ENCODE assay signal across 15 cellular contexts in the genomic region with DNA sequence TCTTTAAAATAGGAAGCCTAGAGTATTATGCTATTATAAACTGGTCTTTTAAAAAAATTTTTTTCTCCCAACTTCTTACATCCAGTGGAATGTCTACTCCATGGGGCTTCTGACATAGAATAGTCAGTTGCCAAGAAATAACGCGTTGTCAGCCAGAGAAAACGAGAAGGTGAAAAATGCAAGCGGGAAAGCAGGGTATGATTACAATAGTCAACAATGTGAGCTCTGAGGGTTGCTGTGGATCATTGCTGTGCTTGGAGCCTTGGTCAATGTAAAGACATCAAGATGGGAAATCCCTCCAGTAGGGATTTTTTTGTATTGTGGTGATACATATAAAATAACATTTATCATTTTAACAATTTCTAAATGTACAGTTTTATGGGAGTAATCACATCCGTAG. TPM values are rescaled to one million over a fixed set of nuclear protein-coding genes. Genes with fewer than 3 reads are reported as not detected.
DNase-seq lines count a peak whose midpoint lies in the region; ATAC-seq and TF ChIP-seq lines count a peak whose summit lies in the region.
"Had no signal": no experiment of that assay in that cellular context is flagged by ENCODE, and none has a peak within 500 bp of the region (broad histone marks: within the 10 kb centered on the region; RNA-seq: fewer than 3 reads in every experiment).

No MANE protein-coding gene starts in this region.

- POLR2A ChIA-PET in SK-N-SH (lab: Yijun Ruan, JAX) = no interaction called here

- H3K36me3 ChIP-seq in SK-N-SH (replicated peaks in 1 of 2; ENCODE audit: control insufficient read depth in 1 of 2, insufficient read depth in 2 of 2, low read length in 1 of 2) (no peaks in the 10 kb centered on the region), smooth muscle cell (ENCODE audit: low read depth) (no peaks in the 10 kb centered on the region), left lung (no peaks in the 10 kb centered on the region)
- H3K36me3 ChIP-seq: BE2C had no signal

- CTCF ChIA-PET in SK-N-SH (lab: Yijun Ruan, JAX) = interaction anchor here (0.9 to 1.1 kb wide), 2 partner anchors 51 to 171 kb away, joined by 3 read pairs; no protein-coding TSS in a partner anchor

- H3K27me3 ChIP-seq in SK-N-SH (ENCODE audit: insufficient read depth) = no peaks in the 10 kb centered on the region
- H3K27me3 ChIP-seq in smooth muscle cell (ENCODE audit: low read depth) = peaks cover 11% of the 10 kb centered on the region
- peaks cover 0 to 25% of the 10 kb centered on the region in 2 donors for H3K27me3 ChIP-seq in left lung
- H3K27me3 ChIP-seq: BE2C had no signal

- WGBS in SK-N-SH (ENCODE audit: low lambda C conversion rate) = 41% methylated on average over 5 of the region's 5 CpGs
- WGBS in smooth muscle cell (ENCODE audit: low lambda C conversion rate) = 83% methylated on average over 5 of the region's 5 CpGs

- no peaks in the 10 kb centered on the region for H4K20me1 ChIP-seq in SK-N-SH (ENCODE audit: insufficient read depth)
- H4K20me1 ChIP-seq in smooth muscle cell (ENCODE audit: low read depth) = no peaks in the 10 kb centered on the region

- no peak for TF ChIP-seq RAD21 in SK-N-SH (IDR thresholded peaks at IDR 0.05; ENCODE audit: low read length)

- H3K79me2 ChIP-seq in SK-N-SH (ENCODE audit: insufficient read depth) = no peaks in the 10 kb centered on the region
- no peaks in the 10 kb centered on the region for H3K79me2 ChIP-seq in smooth muscle cell (ENCODE audit: low read depth)

- H3K4me3 ChIP-seq in SK-N-SH (ENCODE audit: low read depth in 2 of 2, low read length in 1 of 2) (no peak overlapping the region; a peak in 1 of 4 replicates), choroid plexus epithelial cell (ENCODE audit: low read depth, low read length) (no peak overlapping the region), smooth muscle cell (no peak overlapping the region), left lung (no peak overlapping the region)
- H3K4me3 ChIP-seq: GM23338 had no signal

- 0 out of 2 replicates have a peak, but pooled peaks cover 6% of the 10 kb centered on the region for H3K9me3 ChIP-seq in SK-N-SH
- H3K9me3 ChIP-seq in smooth muscle cell (replicated peaks; ENCODE audit: low read depth) = no peaks in the 10 kb centered on the region
- H3K9me3 ChIP-seq in left lung = no peaks in the 10 kb centered on the region
- H3K9me3 ChIP-seq: BE2C had no signal

- ATAC-seq in left lung = no peak
- ATAC-seq: GM23338 had no signal

- H3K4me2 ChIP-seq in SK-N-SH (peak overlapping the region; percentile 60), smooth muscle cell (no peak overlapping the region)
- H3K4me2 ChIP-seq: GM23338 had no signal

- no peak for TF ChIP-seq CTCF in SK-N-SH (IDR thresholded peaks at IDR 0.05)
- no peak for TF ChIP-seq CTCF in choroid plexus epithelial cell (conservative IDR thresholded peaks at IDR 0.05; ENCODE audit: low read depth, low read length)
- no peak for TF ChIP-seq CTCF in smooth muscle cell (IDR thresholded peaks at IDR 0.05; ENCODE audit: borderline replicate concordance, insufficient read depth, poor library complexity, severe bottlenecking)
- no peak for TF ChIP-seq CTCF in left lung (IDR thresholded peaks at IDR 0.05)

- peaks cover 12 to 27% of the 10 kb centered on the region in 2 experiments; a peak in 3 of 4 replicates for H3K4me1 ChIP-seq in SK-N-SH (ENCODE audit: control insufficient read depth in 1 of 2, insufficient read depth in 2 of 2, low read depth in 1 of 2, low read length in 1 of 2)
- no peaks in the 10 kb centered on the region for H3K4me1 ChIP-seq in smooth muscle cell (ENCODE audit: low read depth)
- H3K4me1 ChIP-seq in left lung = no peaks in the 10 kb centered on the region

- H2AFZ ChIP-seq in SK-N-SH (ENCODE audit: low read depth) = peak overlapping the region; percentile 32; the same call in 1 of the 2 replicates
- no peak overlapping the region for H2AFZ ChIP-seq in smooth muscle cell (ENCODE audit: low read depth)
- H2AFZ ChIP-seq: GM23338 had no signal

- H3K27ac ChIP-seq in SK-N-SH (ENCODE audit: low read depth in 2 of 2, low read length in 1 of 2) (peak overlapping the region; percentile 96 to 97), smooth muscle cell (ENCODE audit: low read depth) (peak overlapping the region; percentile 47), left lung (no peak overlapping the region)
- H3K27ac ChIP-seq: C4-2B had no signal

- no peaks in the 10 kb centered on the region for H3K9me2 ChIP-seq in SK-N-SH

- intact Hi-C loops in left lung (cut with DNase I) = no loop called here

- no peak for DNase-seq in SK-N-SH
- DNase-seq in astrocyte of the hippocampus (ENCODE audit: low read depth, low spot score) = peak; percentile 83
- DNase-seq in choroid plexus epithelial cell (ENCODE audit: low read depth) = peak; percentile 80
- no peak for DNase-seq in smooth muscle cell (lab: John Stamatoyannopoulos, UW; ENCODE audit: unreplicated experiment)
- no peak for DNase-seq in LoVo (ENCODE audit: low spot score)
- no peak for DNase-seq in NCI-H345 treated with DMSO at 0.1 percent for 48 hours (lab: John Stamatoyannopoulos, UW; ENCODE audit: unreplicated experiment)
- no peak for DNase-seq in left lung
- DNase-seq: CD4-positive, alpha-beta memory T cell; DMS79; EL; H7 had no signal

- H3F3A ChIP-seq in SK-N-SH (replicated peaks; ENCODE audit: insufficient read depth) (peaks cover 41% of the 10 kb centered on the region), smooth muscle cell (ENCODE audit: low read depth) (peaks cover 5% of the 10 kb centered on the region)

- no peak for TF ChIP-seq EP300 in SK-N-SH (IDR thresholded peaks at IDR 0.05; ENCODE audit: borderline replicate concordance in 1 of 2, low read depth in 1 of 2, low read length in 1 of 2)

- H3K9ac ChIP-seq in SK-N-SH = peak overlapping the region; percentile 65; the same call in 1 of the 2 replicates
- H3K9ac ChIP-seq in smooth muscle cell (ENCODE audit: low read depth) = no peak overlapping the region

TF ChIP-seq in SK-N-SH, 30 proteins besides CTCF, POLR2A, EP300 and RAD21:
- no peak for TF ChIP-seq POLR2AphosphoS5 (IDR thresholded peaks at IDR 0.05; ENCODE audit: low read depth, low read length)
- TF ChIP-seq EZH2phosphoT487 (IDR thresholded peaks at IDR 0.05; ENCODE audit: borderline replicate concordance, low read depth) = no peak
- TF ChIP-seq NFIC (IDR thresholded peaks at IDR 0.05; ENCODE audit: borderline replicate concordance) = peak; percentile 22; the same call in 1 of the 2 replicates
- no peak for TF ChIP-seq FOXJ3 (CRISPR knock-in tag; IDR thresholded peaks at IDR 0.05)
- TF ChIP-seq TAF1 (IDR thresholded peaks at IDR 0.05; ENCODE audit: borderline replicate concordance, low read depth, low read length) = no peak
- TF ChIP-seq, protein P1, sequence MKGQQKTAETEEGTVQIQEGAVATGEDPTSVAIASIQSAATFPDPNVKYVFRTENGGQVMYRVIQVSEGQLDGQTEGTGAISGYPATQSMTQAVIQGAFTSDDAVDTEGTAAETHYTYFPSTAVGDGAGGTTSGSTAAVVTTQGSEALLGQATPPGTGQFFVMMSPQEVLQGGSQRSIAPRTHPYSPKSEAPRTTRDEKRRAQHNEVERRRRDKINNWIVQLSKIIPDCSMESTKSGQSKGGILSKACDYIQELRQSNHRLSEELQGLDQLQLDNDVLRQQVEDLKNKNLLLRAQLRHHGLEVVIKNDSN (IDR thresholded peaks at IDR 0.05; ENCODE audit: borderline replicate concordance, low read depth) = no peak
- TF ChIP-seq GABPA (IDR thresholded peaks at IDR 0.05; ENCODE audit: low read depth) = no peak
- TF ChIP-seq, protein P2, sequence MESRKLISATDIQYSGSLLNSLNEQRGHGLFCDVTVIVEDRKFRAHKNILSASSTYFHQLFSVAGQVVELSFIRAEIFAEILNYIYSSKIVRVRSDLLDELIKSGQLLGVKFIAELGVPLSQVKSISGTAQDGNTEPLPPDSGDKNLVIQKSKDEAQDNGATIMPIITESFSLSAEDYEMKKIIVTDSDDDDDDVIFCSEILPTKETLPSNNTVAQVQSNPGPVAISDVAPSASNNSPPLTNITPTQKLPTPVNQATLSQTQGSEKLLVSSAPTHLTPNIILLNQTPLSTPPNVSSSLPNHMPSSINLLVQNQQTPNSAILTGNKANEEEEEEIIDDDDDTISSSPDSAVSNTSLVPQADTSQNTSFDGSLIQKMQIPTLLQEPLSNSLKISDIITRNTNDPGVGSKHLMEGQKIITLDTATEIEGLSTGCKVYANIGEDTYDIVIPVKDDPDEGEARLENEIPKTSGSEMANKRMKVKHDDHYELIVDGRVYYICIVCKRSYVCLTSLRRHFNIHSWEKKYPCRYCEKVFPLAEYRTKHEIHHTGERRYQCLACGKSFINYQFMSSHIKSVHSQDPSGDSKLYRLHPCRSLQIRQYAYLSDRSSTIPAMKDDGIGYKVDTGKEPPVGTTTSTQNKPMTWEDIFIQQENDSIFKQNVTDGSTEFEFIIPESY (IDR thresholded peaks at IDR 0.05; ENCODE audit: borderline replicate concordance, low read depth) = peak; percentile 38; the same call in 1 of the 2 replicates
- no peak for TF ChIP-seq JUND (IDR thresholded peaks at IDR 0.05)

RNA-seq across cellular contexts. Expression of a gene that starts 27.6 kb away (rescaled TPM):
- polyA plus RNA-seq in SK-N-SH (2012; rRNA removed) (27.9 and 30.3 TPM in 2 replicates), smooth muscle cell (28.9 and 33.5 TPM in 2 replicates)
- 20.8 and 24.0 TPM in 2 replicates for polyA plus RNA-seq in SK-N-SH (2012; cell fraction: cytosol; rRNA removed)
- 30.8 and 38.2 TPM in 2 replicates for polyA plus RNA-seq in SK-N-SH (2012; cell fraction: nucleus; rRNA removed)
- total RNA-seq in smooth muscle cell (27.2 and 27.4 TPM in 2 replicates), left lung (under 1 TPM in 1 of 2 donors, not detected in 1; 0.67 TPM)
- total RNA-seq: CD4-positive, alpha-beta memory T cell had no signal
- polyA plus RNA-seq: AG04450; CD4-positive, alpha-beta memory T cell had no signal

Comparison
In these comparisons a context has a peak if more than half of its experiments do, and no peak if none do; other contexts are left out.
1. DNase-seq: peak in astrocyte of the hippocampus (single experiment) and choroid plexus epithelial cell (single experiment); none in SK-N-SH (single experiment), smooth muscle cell (single experiment), LoVo (single experiment), NCI-H345 treated with DMSO at 0.1 percent for 48 hours (single experiment) and left lung (0 of 2).
2. H3K27ac ChIP-seq: peak in SK-N-SH (2 of 2) and smooth muscle cell (single experiment); none in left lung (0 of 2).
3. RNA of a gene that starts 27.6 kb away (total RNA-seq): 27.2 to 27.4 TPM in smooth muscle cell; 0.67 TPM in left lung; every median in the first group is over 10 times any median in the second.